Comparison of ENCODE assay signal across 28 cellular contexts in genomic region chr4:5137927-5138326, GRCh38.
DNase-seq lines count a peak whose midpoint lies in the region; ATAC-seq and TF ChIP-seq lines count a peak whose summit lies in the region.
"Had no signal": no experiment of that assay in that cellular context is flagged by ENCODE, and none has a peak within 500 bp of the region (broad histone marks: within the 10 kb centered on the region; RNA-seq: fewer than 3 reads in every experiment).

No MANE protein-coding gene starts in this region.

- H3K4me3 Mint-ChIP-seq in activated CD8-positive, alpha-beta T cell treated with anti-CD3 and anti-CD28 coated beads, Interleukin-2, amount 10 ng/mL, durations not matched to agents 7 days and 5 days = no peak overlapping the region
- H3K4me3 Mint-ChIP-seq: activated T-helper 17 cell treated with anti-CD3 and anti-CD28 coated beads, Interleukin-2, amount 50 U/mL, for 72 hours; central memory CD8-positive, alpha-beta T cell; natural killer cell treated with Interleukin-12 subunit alpha and Interleukin-12 subunit beta and Interleukin-15 and Interleukin-18, amount 100 ng/mL, for 72 hours had no signal

- no peaks in the 10 kb centered on the region for H3K4me1 Mint-ChIP-seq in activated CD8-positive, alpha-beta T cell treated with anti-CD3 and anti-CD28 coated beads, Interleukin-2, amount 10 ng/mL, durations not matched to agents 7 days and 5 days (ENCODE audit: low read depth)
- H3K4me1 Mint-ChIP-seq: activated T-helper 17 cell treated with anti-CD3 and anti-CD28 coated beads, Interleukin-2, amount 50 U/mL, for 72 hours; central memory CD8-positive, alpha-beta T cell had no signal

- DNase-seq in Caki2 (ENCODE audit: low read depth) (peak; percentile 71), iPS-NIHi7 (ENCODE audit: extremely low spot score) (peak; percentile 1), retinal pigment epithelial cell (ENCODE audit: low read depth) (peak; percentile 53), T-helper 9 cell (no peak), NAMALWA (ENCODE audit: low spot score) (no peak)
- no peak for DNase-seq in stimulated activated CD4-positive, alpha-beta T cell treated with anti-CD3 and anti-CD28 coated beads, Interleukin-4, amount 100 ng/mL, for 24 hours
- no peak for DNase-seq in activated CD8-positive, alpha-beta T cell treated with anti-CD3 and anti-CD28 coated beads, Interleukin-2, amount 10 ng/mL, durations not matched to agents 7 days and 5 days
- DNase-seq: activated CD4-positive, alpha-beta T cell treated with anti-CD3 and anti-CD28 coated beads, Interleukin-2, amount 50 U/mL, for 1 hour; anterior cingulate cortex; BE2C; DMS79; dorsolateral prefrontal cortex; GF-D8; heart right ventricle; Kasumi-1; left ventricle myocardium inferior; midbrain; NCI-H1092; NCI-H187; NCI-H526 treated with DMSO at 0.1 percent for 48 hours; posterior cingulate gyrus; upper lobe of left lung had no signal

- no peak for ATAC-seq in activated CD8-positive, alpha-beta T cell treated with anti-CD3 and anti-CD28 coated beads, Interleukin-2, amount 10 ng/mL, durations not matched to agents 7 days and 5 days
- ATAC-seq: activated naive CD4-positive, alpha-beta T cell treated with anti-CD3 and anti-CD28 coated beads, Interleukin-2, amount 50 U/mL, for 72 hours; activated T-helper 17 cell treated with anti-CD3 and anti-CD28 coated beads, Interleukin-2, amount 50 U/mL, for 72 hours; heart right ventricle; natural killer cell treated with Interleukin-12 subunit alpha and Interleukin-12 subunit beta and Interleukin-15 and Interleukin-18, amount 100 ng/mL, for 72 hours had no signal

- H3K27me3 Mint-ChIP-seq in activated CD8-positive, alpha-beta T cell treated with anti-CD3 and anti-CD28 coated beads, Interleukin-2, amount 10 ng/mL, durations not matched to agents 7 days and 5 days (ENCODE audit: low read depth) = no peaks in the 10 kb centered on the region

- in situ Hi-C loops in Caki2 (cut with HindIII; ENCODE audit: low pct_unique_long_range_greater_than_20kb, low sequenced_read_pairs) = no loop called here

- POLR2A ChIA-PET in activated CD8-positive, alpha-beta T cell treated with anti-CD3 and anti-CD28 coated beads, Interleukin-2, amount 10 ng/mL, durations not matched to agents 7 days and 5 days (lab: Charles Lee) = no interaction called here

- peak overlapping the region; percentile 52 for H3K27ac ChIP-seq in VCaP
- H3K27ac ChIP-seq: dorsolateral prefrontal cortex, heart right ventricle, left ventricle myocardium inferior, upper lobe of left lung had no signal

- TF ChIP-seq CTCF in VCaP (conservative IDR thresholded peaks at IDR 0.05) (no peak), retinal pigment epithelial cell (conservative IDR thresholded peaks at IDR 0.05; ENCODE audit: low read depth, low read length) (no peak)

- CTCF ChIA-PET in activated CD8-positive, alpha-beta T cell treated with anti-CD3 and anti-CD28 coated beads, Interleukin-2, amount 10 ng/mL, durations not matched to agents 7 days and 5 days (lab: Charles Lee) = no interaction called here

- H3K36me3 Mint-ChIP-seq in activated CD8-positive, alpha-beta T cell treated with anti-CD3 and anti-CD28 coated beads, Interleukin-2, amount 10 ng/mL, durations not matched to agents 7 days and 5 days (ENCODE audit: low read depth) = no peaks in the 10 kb centered on the region
- H3K36me3 Mint-ChIP-seq: activated naive CD4-positive, alpha-beta T cell treated with anti-CD3 and anti-CD28 coated beads, Interleukin-2, amount 50 U/mL, for 72 hours; natural killer cell treated with Interleukin-12 subunit alpha and Interleukin-12 subunit beta and Interleukin-15 and Interleukin-18, amount 100 ng/mL, for 72 hours had no signal

- no peak overlapping the region for H3K27ac Mint-ChIP-seq in activated CD8-positive, alpha-beta T cell treated with anti-CD3 and anti-CD28 coated beads, Interleukin-2, amount 10 ng/mL, durations not matched to agents 7 days and 5 days
- H3K27ac Mint-ChIP-seq: activated T-helper 17 cell treated with anti-CD3 and anti-CD28 coated beads, Interleukin-2, amount 50 U/mL, for 72 hours; natural killer cell treated with Interleukin-12 subunit alpha and Interleukin-12 subunit beta and Interleukin-15 and Interleukin-18, amount 100 ng/mL, for 72 hours had no signal

- no peak overlapping the region for H3K4me3 ChIP-seq in retinal pigment epithelial cell (ENCODE audit: low read length)
- H3K4me3 ChIP-seq: dorsolateral prefrontal cortex, HAP-1, heart right ventricle, left ventricle myocardium inferior, upper lobe of left lung had no signal

- no peaks in the 10 kb centered on the region for H3K9me3 Mint-ChIP-seq in activated CD8-positive, alpha-beta T cell treated with anti-CD3 and anti-CD28 coated beads, Interleukin-2, amount 10 ng/mL, durations not matched to agents 7 days and 5 days (ENCODE audit: insufficient read depth)
- H3K9me3 Mint-ChIP-seq: activated T-helper 17 cell treated with anti-CD3 and anti-CD28 coated beads, Interleukin-2, amount 50 U/mL, for 72 hours; central memory CD8-positive, alpha-beta T cell; natural killer cell treated with Interleukin-12 subunit alpha and Interleukin-12 subunit beta and Interleukin-15 and Interleukin-18, amount 100 ng/mL, for 72 hours had no signal

Comparison
In these comparisons a context has a peak if more than half of its experiments do, and no peak if none do; other contexts are left out.
1. DNase-seq: peak in Caki2 (single experiment), iPS-NIHi7 (single experiment) and retinal pigment epithelial cell (single experiment); none in T-helper 9 cell (single experiment), stimulated activated CD4-positive, alpha-beta T cell treated with anti-CD3 and anti-CD28 coated beads, Interleukin-4, amount 100 ng/mL, for 24 hours (single experiment), NAMALWA (single experiment) and activated CD8-positive, alpha-beta T cell treated with anti-CD3 and anti-CD28 coated beads, Interleukin-2, amount 10 ng/mL, durations not matched to agents 7 days and 5 days (single experiment).